Comparison of ENCODE assay signal across 7 cellular contexts in genomic region chr1:158149175-158149574, GRCh38. TPM values are rescaled to one million over a fixed set of nuclear protein-coding genes. Genes with fewer than 3 reads are reported as not detected.
DNase-seq lines count a peak whose midpoint lies in the region; ATAC-seq, FAIRE-seq and TF ChIP-seq lines count a peak whose summit lies in the region.

No MANE protein-coding gene starts in this region.

- H3K4me3 ChIP-seq in HUES6 (ENCODE audit: low read depth, low read length): peak overlapping the region; percentile 52
- H3K4me3 ChIP-seq in adrenal gland: peak overlapping the region in 2 of 4 donors; percentile 7 to 63
- peak overlapping the region in 2 of 3 experiments; percentile 29 to 41 for H3K4me3 ChIP-seq in keratinocyte (ENCODE audit: control insufficient read depth in 2 of 3, extremely low read depth in 1 of 3, insufficient read depth in 2 of 3, low read depth in 1 of 3, low read length in 3 of 3)
- peak overlapping the region; percentile 68 for H3K4me3 ChIP-seq in thoracic aorta

- no peaks in the 10 kb centered on the region for H3K9me1 ChIP-seq in keratinocyte (ENCODE audit: control insufficient read depth, extremely low read depth, insufficient read depth, low read length)

- no peak overlapping the region for H3K9ac ChIP-seq in HUES6 (ENCODE audit: low read length)
- no peak overlapping the region for H3K9ac ChIP-seq in keratinocyte (ENCODE audit: control insufficient read depth, extremely low read depth, insufficient read depth, low read length)

- intact Hi-C loops in adrenal gland (cut with DNase I): no loop called here

- H3K9me3 ChIP-seq in HUES6 (ENCODE audit: control insufficient read depth, insufficient read depth, low read depth, low read length): no peaks in the 10 kb centered on the region
- no peaks in the 10 kb centered on the region for H3K9me3 ChIP-seq in adrenal gland (replicated peaks in 1 of 3)
- H3K9me3 ChIP-seq in keratinocyte (ENCODE audit: control insufficient read depth, low read depth, low read length): no peaks in the 10 kb centered on the region
- no peaks in the 10 kb centered on the region for H3K9me3 ChIP-seq in thoracic aorta

- H3K27me3 ChIP-seq in HUES6 (ENCODE audit: control insufficient read depth, insufficient read depth, low read length): 0 out of 2 replicates have a peak, but pooled peaks cover 10% of the 10 kb centered on the region
- no peaks in the 10 kb centered on the region for H3K27me3 ChIP-seq in adrenal gland
- no peaks in the 10 kb centered on the region for H3K27me3 ChIP-seq in keratinocyte (ENCODE audit: control insufficient read depth, extremely low read depth, insufficient read depth, low read length)
- H3K27me3 ChIP-seq in thoracic aorta (replicated peaks; ENCODE audit: insufficient read depth): no peaks in the 10 kb centered on the region

- ATAC-seq in thoracic aorta (ENCODE audit: insufficient number of reproducible peaks, low FRiP score, low read depth) (no peak), HG03097 (IDR thresholded peaks at IDR 0.05; ENCODE audit: low FRiP score, unreplicated experiment) (no peak), GM19328 (IDR thresholded peaks at IDR 0.05; ENCODE audit: unreplicated experiment) (no peak)

- H3K27ac ChIP-seq in HUES6 (ENCODE audit: low read depth, low read length) (no peak overlapping the region), adrenal gland (peak overlapping the region; percentile 29 to 78 (median 57)), keratinocyte (ENCODE audit: control insufficient read depth, insufficient read depth, low read length) (peak overlapping the region; percentile 51), thoracic aorta (peak overlapping the region; percentile 47 to 65)

- H3K36me3 ChIP-seq in HUES6 (ENCODE audit: control insufficient read depth, insufficient read depth, low read length): no peaks in the 10 kb centered on the region
- no peaks in the 10 kb centered on the region for H3K36me3 ChIP-seq in adrenal gland (replicated peaks in 1 of 2)
- no peaks in the 10 kb centered on the region for H3K36me3 ChIP-seq in keratinocyte (ENCODE audit: control insufficient read depth in 2 of 2, extremely low read depth in 1 of 2, insufficient read depth in 2 of 2, low read length in 2 of 2)
- H3K36me3 ChIP-seq in thoracic aorta: no peaks in the 10 kb centered on the region

- peak overlapping the region; percentile 81 for H3K4me2 ChIP-seq in keratinocyte (ENCODE audit: control insufficient read depth, extremely low read depth, insufficient read depth, low read depth, low read length)

- H2AFZ ChIP-seq in keratinocyte (ENCODE audit: control insufficient read depth, low read length): peak overlapping the region; percentile 86

- DNase-seq in adrenal gland (peak in 1 of 7 donors; percentile 56), keratinocyte (ENCODE audit: low read depth, low spot score) (no peak), thoracic aorta (ENCODE audit: low spot score) (no peak)
- DNase-seq in stimulated activated CD4-positive, alpha-beta T cell treated with anti-CD3 and anti-CD28 coated beads, Interleukin-2, amount 100 ng/mL, for 24 hours: no peak

- no peaks in the 10 kb centered on the region for H4K20me1 ChIP-seq in keratinocyte (ENCODE audit: control insufficient read depth, extremely low read depth, insufficient read depth, low read length)

- no peak for TF ChIP-seq POLR2A in adrenal gland (IDR thresholded peaks at IDR 0.05)

- 44 to 51% (median 46%) methylated on average over 8 of the region's 8 CpGs for WGBS in adrenal gland, 4 donors

- TF ChIP-seq CTCF in adrenal gland (IDR thresholded peaks at IDR 0.05): no peak
- no peak for TF ChIP-seq CTCF in keratinocyte (optimal IDR thresholded peaks at IDR 0.05 in 1 of 3, IDR thresholded peaks at IDR 0.05 in 1 of 3, conservative IDR thresholded peaks at IDR 0.05 in 1 of 3; ENCODE audit: extremely low read depth in 1 of 3, insufficient read depth in 2 of 3, low read length in 3 of 3)
- TF ChIP-seq CTCF in thoracic aorta (IDR thresholded peaks at IDR 0.05): no peak

- dilution Hi-C loops in keratinocyte (cut with MboI; ENCODE audit: extremely low pct_ligation_motif_present, low sequenced_read_pairs): no loop called here

- H3K4me1 ChIP-seq in HUES6 (ENCODE audit: control insufficient read depth, insufficient read depth, low read length): peaks cover 5% of the 10 kb centered on the region
- peaks cover 24 to 36% of the 10 kb centered on the region in 2 donors for H3K4me1 ChIP-seq in adrenal gland (replicated peaks in 1 of 2)
- peaks cover 56% of the 10 kb centered on the region for H3K4me1 ChIP-seq in keratinocyte (ENCODE audit: control insufficient read depth, extremely low read depth, insufficient read depth, low read length)
- peaks cover 7 to 17% of the 10 kb centered on the region in 2 donors for H3K4me1 ChIP-seq in thoracic aorta (ENCODE audit: control insufficient read depth in 1 of 2, low read depth in 2 of 2)

- H3K79me2 ChIP-seq in keratinocyte (ENCODE audit: control insufficient read depth, insufficient read depth, low read length): no peaks in the 10 kb centered on the region

- FAIRE-seq in keratinocyte (lab: Jason Lieb, UNC): no peak

RNA-seq across cellular contexts. Expression of gene CD1D, which starts 31.5 kb away (rescaled TPM):
- 1 to 10 TPM; 1.1 to 5.2 (median 3.0) TPM for total RNA-seq in adrenal gland
- 1 to 10 TPM; 1.4 to 5.6 (median 2.3) TPM for polyA plus RNA-seq in adrenal gland
- polyA plus RNA-seq in keratinocyte: 2.5 to 3.0 TPM (median 2.8 TPM) in 3 replicates
- 0.72 TPM for polyA plus RNA-seq in keratinocyte (2011; ENCODE audit: low read depth)
- polyA plus RNA-seq in keratinocyte (2011; cell fraction: cytosol; rRNA removed): 1.2 and 1.4 TPM in 2 replicates
- 5.2 TPM in 2 replicates for polyA plus RNA-seq in keratinocyte (2011; cell fraction: nucleus; rRNA removed)
- polyA plus RNA-seq in keratinocyte (2012; ENCODE audit: low replicate concordance): 0.90 and 3.0 TPM in 2 replicates
- 0.69 to 2.4 TPM (median 1.7 TPM) in 3 replicates for polyA minus RNA-seq in keratinocyte
- 2.9 TPM for polyA minus RNA-seq in keratinocyte (2011; cell fraction: cytosol; rRNA and poly(A)+ RNA removed)
- polyA minus RNA-seq in keratinocyte (2011; cell fraction: nucleus; rRNA and poly(A)+ RNA removed): 3.3 and 4.1 TPM in 2 replicates
- total RNA-seq in thoracic aorta: 1 to 10 TPM; 1.9 to 2.4 TPM
